In the genomic region with DNA sequence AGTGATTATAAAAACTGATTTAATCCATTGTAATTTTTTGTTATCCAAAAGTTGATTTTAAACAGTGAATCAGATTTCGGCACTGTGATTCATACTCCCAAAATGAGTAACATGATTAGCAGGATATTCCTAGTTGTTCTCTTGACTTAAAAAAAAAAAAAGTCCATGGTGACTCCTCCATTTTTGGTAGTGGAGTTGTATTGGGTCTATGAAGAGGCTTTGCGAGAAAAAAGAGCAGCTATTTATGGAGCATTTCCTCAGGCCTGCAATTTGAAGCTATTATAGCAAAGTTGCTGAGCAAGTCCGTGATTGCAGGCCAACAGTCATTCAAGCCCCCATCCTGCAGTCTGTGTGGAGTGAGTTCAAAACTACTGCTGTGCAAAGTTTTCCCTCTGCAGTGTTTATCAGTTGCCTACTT, we compare ENCODE assay signal across 10 cellular contexts. TPM values are rescaled to one million over a fixed set of nuclear protein-coding genes. Genes with fewer than 3 reads are reported as not detected.
DNase-seq lines count a peak whose midpoint lies in the region; ATAC-seq and TF ChIP-seq lines count a peak whose summit lies in the region.
"Had no signal": no experiment of that assay in that cellular context is flagged by ENCODE, and none has a peak within 500 bp of the region (broad histone marks: within the 10 kb centered on the region; RNA-seq: fewer than 3 reads in every experiment).

No MANE protein-coding gene starts in this region.

- H4K20me1 ChIP-seq in mammary epithelial cell (ENCODE audit: insufficient read depth, low read length) (no peaks in the 10 kb centered on the region), OCI-LY7 (ENCODE audit: insufficient read depth, low read length) (no peaks in the 10 kb centered on the region)

- intact Hi-C loops in mammary epithelial cell (cut with micrococcal nuclease) (loop anchor here (5.0 kb wide), 1 partner anchor 38 kb away; no protein-coding TSS in a partner anchor), stomach (cut with DNase I; ENCODE audit: low total_unique reads) (no loop called here), OCI-LY7 (cut with micrococcal nuclease; ENCODE audit: unreplicated experiment) (no loop called here)

- POLR2A ChIA-PET in HEK293T (lab: Yijun Ruan, JAX) = no interaction called here
- POLR2A ChIA-PET in OCI-LY7 (lab: Charles Lee) = interaction anchor here (0.7 to 1.1 kb wide), 3 partner anchors 9 to 83 kb away, joined by 3 to 6 read pairs (median 3); no protein-coding TSS in a partner anchor

- peak overlapping the region; percentile 72 for H3K4me2 ChIP-seq in mammary epithelial cell (ENCODE audit: insufficient read depth, low read depth, low read length)
- no peak overlapping the region for H3K4me2 ChIP-seq in OCI-LY7 (ENCODE audit: low read length)

- H3K4me1 Mint-ChIP-seq in activated CD8-positive, alpha-beta memory T cell treated with anti-CD3 and anti-CD28 coated beads, Interleukin-2, amount 10 ng/mL, durations not matched to agents 7 days and 5 days = no peaks in the 10 kb centered on the region
- H3K4me1 Mint-ChIP-seq: central memory CD8-positive, alpha-beta T cell had no signal

- CTCF ChIA-PET in HEK293T (lab: Yijun Ruan, JAX) (interaction anchor here (0.6 to 1.2 kb wide), 2 partner anchors 9 to 10 kb away, joined by 3 to 7 read pairs; no protein-coding TSS in a partner anchor), mammary epithelial cell (lab: Charles Lee; ENCODE audit: low non-redundant PET) (no interaction called here), OCI-LY7 (lab: Charles Lee; ENCODE audit: unreplicated experiment) (no interaction called here)
- CTCF ChIA-PET in activated CD8-positive, alpha-beta memory T cell treated with anti-CD3 and anti-CD28 coated beads, Interleukin-2, amount 10 ng/mL, durations not matched to agents 7 days and 5 days (lab: Charles Lee) = no interaction called here

- TF ChIP-seq EP300 in stomach (IDR thresholded peaks at IDR 0.05) = no peak

- TF ChIP-seq CTCF in mammary epithelial cell (conservative IDR thresholded peaks at IDR 0.05 in 1 of 2, IDR thresholded peaks at IDR 0.05 in 1 of 2; ENCODE audit: extremely low read depth in 1 of 2, insufficient read depth in 1 of 2, low read depth in 1 of 2, low read length in 2 of 2) (no peak), stomach (IDR thresholded peaks at IDR 0.05) (no peak), GM20000 (IDR thresholded peaks at IDR 0.05; ENCODE audit: extremely low read depth, missing control alignments) (no peak), OCI-LY7 (conservative IDR thresholded peaks at IDR 0.05; ENCODE audit: low read length) (no peak)

- peaks cover 17% of the 10 kb centered on the region for H3K27me3 Mint-ChIP-seq in activated CD8-positive, alpha-beta memory T cell treated with anti-CD3 and anti-CD28 coated beads, Interleukin-2, amount 10 ng/mL, durations not matched to agents 7 days and 5 days

- 0% methylated on average over 3 of the region's 3 CpGs for WGBS in mammary epithelial cell (ENCODE audit: low coverage, missing lambda C conversion rate)
- WGBS in stomach, 5 donors = 19 to 41% (median 31%) methylated on average over 3 of the region's 3 CpGs

- H3K27me3 ChIP-seq in mammary epithelial cell (ENCODE audit: insufficient read depth, low read length) (no peaks in the 10 kb centered on the region), iPS-18a (ENCODE audit: control insufficient read depth, insufficient read depth, low read length) (no peaks in the 10 kb centered on the region), stomach (no peaks in the 10 kb centered on the region)

- H3K27ac ChIP-seq in mammary epithelial cell (ENCODE audit: insufficient read depth, low read depth, low read length) (peak overlapping the region; percentile 93), iPS-18a (ENCODE audit: low read length) (peak overlapping the region; percentile 22), stomach (peak overlapping the region in 4 of 5 donors; percentile 39 to 67 (median 55)), OCI-LY7 (ENCODE audit: low read depth, low read length, poor library complexity, severe bottlenecking) (no peak overlapping the region)

- H3K9me2 ChIP-seq in OCI-LY7 (ENCODE audit: insufficient read depth, low read length) = no peaks in the 10 kb centered on the region

- BruUV-seq in mammary epithelial cell (replicated peaks; lab: Mats Ljungman, UMichigan) = no TSS peak
- BruUV-seq in OCI-LY7 (replicated peaks; lab: Mats Ljungman, UMichigan) = no TSS peak

- H3K9ac ChIP-seq in mammary epithelial cell (ENCODE audit: insufficient read depth, low read length) (peak overlapping the region; percentile 66), iPS-18a (ENCODE audit: low read length) (no peak overlapping the region)

- H3K4me1 ChIP-seq in mammary epithelial cell (ENCODE audit: insufficient read depth, low read length) (peaks cover 23% of the 10 kb centered on the region), iPS-18a (ENCODE audit: control insufficient read depth, low read depth, low read length) (peaks cover 13% of the 10 kb centered on the region), stomach (peaks cover 0 to 47% (median 27%) of the 10 kb centered on the region in 4 donors), OCI-LY7 (ENCODE audit: insufficient read depth, low read length, poor library complexity, severe bottlenecking) (no peaks in the 10 kb centered on the region)

- peaks cover 6% of the 10 kb centered on the region for H3K36me3 ChIP-seq in mammary epithelial cell (ENCODE audit: insufficient read depth, low read length)
- no peaks in the 10 kb centered on the region for H3K36me3 ChIP-seq in iPS-18a (ENCODE audit: control insufficient read depth, low read depth, low read length)
- no peaks in the 10 kb centered on the region for H3K36me3 ChIP-seq in stomach
- H3K36me3 ChIP-seq in OCI-LY7 (ENCODE audit: insufficient read depth, low read length) = no peaks in the 10 kb centered on the region

- H3K9me3 Mint-ChIP-seq in activated CD8-positive, alpha-beta memory T cell treated with anti-CD3 and anti-CD28 coated beads, Interleukin-2, amount 10 ng/mL, durations not matched to agents 7 days and 5 days (ENCODE audit: low read depth) = no peaks in the 10 kb centered on the region
- H3K9me3 Mint-ChIP-seq: central memory CD8-positive, alpha-beta T cell had no signal

- TF ChIP-seq POLR2A in stomach (IDR thresholded peaks at IDR 0.05) = no peak

- H3K27ac Mint-ChIP-seq in activated CD8-positive, alpha-beta memory T cell treated with anti-CD3 and anti-CD28 coated beads, Interleukin-2, amount 10 ng/mL, durations not matched to agents 7 days and 5 days = no peak overlapping the region

- no peak for ATAC-seq in activated CD8-positive, alpha-beta memory T cell treated with anti-CD3 and anti-CD28 coated beads, Interleukin-2, amount 10 ng/mL, durations not matched to agents 7 days and 5 days

- DNase-seq in HEK293T (ENCODE audit: extremely low spot score) = peak; percentile 13
- peak; percentile 82 for DNase-seq in mammary epithelial cell
- DNase-seq in stomach = no peak
- DNase-seq in NCI-H1092 (lab: John Stamatoyannopoulos, UW) = no peak
- no peak for DNase-seq in GM20000 (ENCODE audit: low spot score)
- no peak for DNase-seq in activated CD8-positive, alpha-beta memory T cell treated with anti-CD3 and anti-CD28 coated beads, Interleukin-2, amount 10 ng/mL, durations not matched to agents 7 days and 5 days
- DNase-seq in OCI-LY7 (ENCODE audit: low spot score) = no peak
- DNase-seq: NCI-H526 treated with DMSO at 0.1 percent for 48 hours had no signal

- no peak overlapping the region for H3K4me3 Mint-ChIP-seq in activated CD8-positive, alpha-beta memory T cell treated with anti-CD3 and anti-CD28 coated beads, Interleukin-2, amount 10 ng/mL, durations not matched to agents 7 days and 5 days
- H3K4me3 Mint-ChIP-seq: central memory CD8-positive, alpha-beta T cell had no signal

- H2AFZ ChIP-seq in mammary epithelial cell (ENCODE audit: low read depth, low read length) = no peak overlapping the region
- H2AFZ ChIP-seq in OCI-LY7 (ENCODE audit: low read length) = no peak overlapping the region

- dilution Hi-C loops in mammary epithelial cell (cut with HindIII; ENCODE audit: low sequenced_read_pairs) = no loop called here

- H3K36me3 Mint-ChIP-seq in activated CD8-positive, alpha-beta memory T cell treated with anti-CD3 and anti-CD28 coated beads, Interleukin-2, amount 10 ng/mL, durations not matched to agents 7 days and 5 days = no peaks in the 10 kb centered on the region

- in situ Hi-C loops in mammary epithelial cell (cut with MboI; ENCODE audit: low sequenced_read_pairs in 2 of 2) = no loop called here

- H3K4me3 ChIP-seq in mammary epithelial cell (replicated peaks in 1 of 3; ENCODE audit: insufficient read depth in 1 of 3, low read depth in 2 of 3, low read length in 3 of 3) (peak overlapping the region in 1 of 3 experiments; percentile 14), iPS-18a (ENCODE audit: low read length) (no peak overlapping the region), stomach (no peak overlapping the region), OCI-LY7 (ENCODE audit: low read depth, low read length, poor library complexity, severe bottlenecking) (no peak overlapping the region)

- H3K9me3 ChIP-seq in mammary epithelial cell (replicated peaks; ENCODE audit: insufficient read depth, low read length) (no peaks in the 10 kb centered on the region), iPS-18a (ENCODE audit: control insufficient read depth, low read depth, low read length) (no peaks in the 10 kb centered on the region), stomach (no peaks in the 10 kb centered on the region), OCI-LY7 (ENCODE audit: low read length) (no peaks in the 10 kb centered on the region)

- peaks cover 95% of the 10 kb centered on the region for H3K79me2 ChIP-seq in mammary epithelial cell (ENCODE audit: insufficient read depth, low read length)
- no peaks in the 10 kb centered on the region for H3K79me2 ChIP-seq in OCI-LY7 (ENCODE audit: insufficient read depth, low read depth, low read length)

TF ChIP-seq in HEK293T, 16 proteins besides CTCF, POLR2A, EP300 and RAD21:
- TF ChIP-seq TARDBP (IDR thresholded peaks at IDR 0.05) (no peak), HDGF (IDR thresholded peaks at IDR 0.05; ENCODE audit: borderline replicate concordance) (no peak)

RNA-seq across cellular contexts. Expression of a gene that starts 28.8 kb away (rescaled TPM):
- total RNA-seq in mammary epithelial cell = 100 to 1,000 TPM; 163 to 234 TPM
- 124 TPM for polyA plus RNA-seq in mammary epithelial cell
- 220 TPM for polyA minus RNA-seq in mammary epithelial cell
- total RNA-seq in stomach = 100 to 1,000 TPM in 2 of 5 donors, 10 to 100 TPM in 3; 22.0 to 400 (median 98.4) TPM
- 10 to 100 TPM; 24.0 to 31.8 (median 27.4) TPM for polyA plus RNA-seq in stomach
- under 1 TPM in 1 of 2 experiments, not detected in 1; 0.09 TPM for total RNA-seq in activated CD8-positive, alpha-beta memory T cell treated with anti-CD3 and anti-CD28 coated beads, Interleukin-2, amount 10 ng/mL, durations not matched to agents 7 days and 5 days
- total RNA-seq in OCI-LY7 (2014; rRNA removed; shearing (Covaris generic)) = not detected in 2 replicates
- 0.11 TPM in 1 of 2 replicates, not detected in the other for total RNA-seq in OCI-LY7 (2022)

Comparison
In these comparisons a context has a peak if more than half of its experiments do, and no peak if none do; other contexts are left out.
1. DNase-seq: peak in HEK293T (single experiment) and mammary epithelial cell (single experiment); none in stomach (single experiment), NCI-H1092 (single experiment), GM20000 (single experiment), activated CD8-positive, alpha-beta memory T cell treated with anti-CD3 and anti-CD28 coated beads, Interleukin-2, amount 10 ng/mL, durations not matched to agents 7 days and 5 days (single experiment) and OCI-LY7 (single experiment).
2. RNA of a gene that starts 28.8 kb away (total RNA-seq): 163 to 234 TPM in mammary epithelial cell and 22.0 to 400 TPM in stomach; 0.09 TPM in activated CD8-positive, alpha-beta memory T cell treated with anti-CD3 and anti-CD28 coated beads, Interleukin-2, amount 10 ng/mL, durations not matched to agents 7 days and 5 days and 0.11 TPM in OCI-LY7; every median in the first group is over 10 times any median in the second.